13 cellular contexts compared by ENCODE assay signal in genomic region chr6:70289299-70289698, GRCh38. TPM values are rescaled to one million over a fixed set of nuclear protein-coding genes. Genes with fewer than 3 reads are reported as not detected.
DNase-seq lines count a peak whose midpoint lies in the region; ATAC-seq and TF ChIP-seq lines count a peak whose summit lies in the region.
"Had no signal": no experiment of that assay in that cellular context is flagged by ENCODE, and none has a peak within 500 bp of the region (broad histone marks: within the 10 kb centered on the region; RNA-seq: fewer than 3 reads in every experiment).

No MANE protein-coding gene starts in this region.

- H3K9me2 ChIP-seq in neural cell (ENCODE audit: insufficient read depth, low read length), result no peaks in the 10 kb centered on the region

- H2AFZ ChIP-seq in neural cell (ENCODE audit: low read depth, low read length), result no peak overlapping the region

- H3K27ac Mint-ChIP-seq in stimulated activated naive B cell treated with anti-CD40 and anti-IgM and Interleukin-4, amounts not matched to agents 10 μg/mL and 1 μg/mL and 100 μg/mL, for 72 hours, result no peak overlapping the region
- H3K27ac Mint-ChIP-seq: activated naive CD8-positive, alpha-beta T cell treated with anti-CD3 and anti-CD28 coated beads, Interleukin-2, amount 50 U/mL, for 24 hours; T-helper 2 cell treated with Interferon-gamma antibody and Interleukin-4, amounts not matched to agents 5 μg/mL and 100 μg/mL, for 36 hours had no signal

- no peaks in the 10 kb centered on the region for H3F3A ChIP-seq in neural cell (ENCODE audit: insufficient read depth, low read length, poor library complexity, severe bottlenecking)

- no peak for TF ChIP-seq RAD21 in neural cell (conservative IDR thresholded peaks at IDR 0.05)

- no peaks in the 10 kb centered on the region for H3K9me3 Mint-ChIP-seq in stimulated activated naive B cell treated with anti-CD40 and anti-IgM and Interleukin-4, amounts not matched to agents 10 μg/mL and 1 μg/mL and 100 μg/mL, for 72 hours
- H3K9me3 Mint-ChIP-seq: activated naive CD8-positive, alpha-beta T cell treated with anti-CD3 and anti-CD28 coated beads, Interleukin-2, amount 50 U/mL, for 24 hours; T-helper 2 cell treated with Interferon-gamma antibody and Interleukin-4, amounts not matched to agents 5 μg/mL and 100 μg/mL, for 36 hours had no signal

- H3K4me3 Mint-ChIP-seq in stimulated activated naive B cell treated with anti-CD40 and anti-IgM and Interleukin-4, amounts not matched to agents 10 μg/mL and 1 μg/mL and 100 μg/mL, for 72 hours, result no peak overlapping the region
- H3K4me3 Mint-ChIP-seq: activated naive CD8-positive, alpha-beta T cell treated with anti-CD3 and anti-CD28 coated beads, Interleukin-2, amount 50 U/mL, for 24 hours; T-helper 2 cell treated with Interferon-gamma antibody and Interleukin-4, amounts not matched to agents 5 μg/mL and 100 μg/mL, for 36 hours had no signal

- no peak overlapping the region for H3K27ac ChIP-seq in neural cell (ENCODE audit: low read length)
- H3K27ac ChIP-seq: thoracic aorta had no signal

- TF ChIP-seq EP300 in neural cell (conservative IDR thresholded peaks at IDR 0.05; ENCODE audit: poor library complexity, severe bottlenecking), result no peak

- no peaks in the 10 kb centered on the region for H3K9me3 ChIP-seq in neural cell (ENCODE audit: low read length)
- H3K9me3 ChIP-seq: thoracic aorta had no signal

- H3K27me3 Mint-ChIP-seq in stimulated activated naive B cell treated with anti-CD40 and anti-IgM and Interleukin-4, amounts not matched to agents 10 μg/mL and 1 μg/mL and 100 μg/mL, for 72 hours, result peaks cover 8 to 18% of the 10 kb centered on the region in 2 donors

- H3K79me2 ChIP-seq in neural cell (replicated peaks; ENCODE audit: insufficient read depth, low read length), result no peaks in the 10 kb centered on the region

- no peak overlapping the region for H3K4me2 ChIP-seq in neural cell (ENCODE audit: low read length)

- no peaks in the 10 kb centered on the region for H3K4me1 Mint-ChIP-seq in stimulated activated naive B cell treated with anti-CD40 and anti-IgM and Interleukin-4, amounts not matched to agents 10 μg/mL and 1 μg/mL and 100 μg/mL, for 72 hours
- H3K4me1 Mint-ChIP-seq: activated naive CD8-positive, alpha-beta T cell treated with anti-CD3 and anti-CD28 coated beads, Interleukin-2, amount 50 U/mL, for 24 hours had no signal

- H3K4me3 ChIP-seq in choroid plexus epithelial cell (ENCODE audit: low read depth, low read length), result no peak overlapping the region
- no peak overlapping the region for H3K4me3 ChIP-seq in neural cell (ENCODE audit: low read length)
- H3K4me3 ChIP-seq: lung, thoracic aorta had no signal

- H3K36me3 ChIP-seq in neural cell (ENCODE audit: insufficient read depth, low read length), result no peaks in the 10 kb centered on the region
- H3K36me3 ChIP-seq: thoracic aorta had no signal

- no peak overlapping the region for H3K9ac ChIP-seq in neural cell (ENCODE audit: low read length)

- no peaks in the 10 kb centered on the region for H4K20me1 ChIP-seq in neural cell (ENCODE audit: insufficient read depth)

- ATAC-seq in stimulated activated naive B cell treated with anti-CD40 and anti-IgM and Interleukin-4, amounts not matched to agents 10 μg/mL and 1 μg/mL and 100 μg/mL, for 72 hours (replicated peaks), result no peak
- ATAC-seq: activated naive CD8-positive, alpha-beta T cell treated with anti-CD3 and anti-CD28 coated beads, Interleukin-2, amount 50 U/mL, for 24 hours had no signal

- H3K27me3 ChIP-seq in neural cell (ENCODE audit: insufficient read depth, low read depth, low read length), result no peaks in the 10 kb centered on the region

- peak; percentile 1 for DNase-seq in NCI-H1694 treated with DMSO at 0.1 percent for 48 hours (lab: John Stamatoyannopoulos, UW)
- DNase-seq in NCI-H1694 (lab: John Stamatoyannopoulos, UW), result no peak
- peak; percentile 20 for DNase-seq in NAMALWA (ENCODE audit: low spot score)
- peak; percentile 2 for DNase-seq in choroid plexus epithelial cell (ENCODE audit: low read depth)
- no peak for DNase-seq in GOT3 (lab: John Stamatoyannopoulos, UW)
- no peak for DNase-seq in stimulated activated naive B cell treated with anti-CD40 and anti-IgM and Interleukin-4, amounts not matched to agents 10 μg/mL and 1 μg/mL and 100 μg/mL, for 72 hours
- no peak for DNase-seq in DMS153 (lab: John Stamatoyannopoulos, UW)
- DNase-seq: activated naive CD8-positive, alpha-beta T cell treated with anti-CD3 and anti-CD28 coated beads, Interleukin-2, amount 50 U/mL, for 24 hours; MV-4-11 had no signal

- no peaks in the 10 kb centered on the region for H3K36me3 Mint-ChIP-seq in stimulated activated naive B cell treated with anti-CD40 and anti-IgM and Interleukin-4, amounts not matched to agents 10 μg/mL and 1 μg/mL and 100 μg/mL, for 72 hours

- TF ChIP-seq CTCF in choroid plexus epithelial cell (conservative IDR thresholded peaks at IDR 0.05; ENCODE audit: low read depth, low read length), result peak; percentile 33
- TF ChIP-seq CTCF in neural cell (IDR thresholded peaks at IDR 0.05; ENCODE audit: poor library complexity, severe bottlenecking), result peak; percentile 29

TF ChIP-seq in neural cell, 6 proteins besides CTCF, POLR2A, EP300 and RAD21:
- TF ChIP-seq POLR2AphosphoS5 (IDR thresholded peaks at IDR 0.05) (no peak), REST (IDR thresholded peaks at IDR 0.05; ENCODE audit: borderline replicate concordance) (no peak), SMC3 (conservative IDR thresholded peaks at IDR 0.05; ENCODE audit: poor library complexity) (no peak), EZH2 (IDR thresholded peaks at IDR 0.05; ENCODE audit: borderline replicate concordance, insufficient read depth, low read length, poor library complexity, severe bottlenecking) (no peak), TAF1 (IDR thresholded peaks at IDR 0.05; ENCODE audit: low read depth) (no peak), MXI1 (conservative IDR thresholded peaks at IDR 0.05; ENCODE audit: poor library complexity, severe bottlenecking) (no peak)

RNA-seq across cellular contexts. Expression of gene COL9A1, which starts 13.6 kb away (rescaled TPM):
- polyA plus RNA-seq in neural cell, result 1.0 and 1.8 TPM in 2 replicates
- polyA minus RNA-seq in neural cell, result 0.46 and 0.97 TPM in 2 replicates

Comparison
In these comparisons a context has a peak if more than half of its experiments do, and no peak if none do; other contexts are left out.
1. DNase-seq: peak in NCI-H1694 treated with DMSO at 0.1 percent for 48 hours (single experiment), NAMALWA (single experiment) and choroid plexus epithelial cell (single experiment); none in NCI-H1694 (single experiment), GOT3 (single experiment), stimulated activated naive B cell treated with anti-CD40 and anti-IgM and Interleukin-4, amounts not matched to agents 10 μg/mL and 1 μg/mL and 100 μg/mL, for 72 hours (single experiment) and DMS153 (single experiment).